ENCODE assay signal across 30 cellular contexts in genomic region chrX:16619024-16619423, GRCh38. TPM values are rescaled to one million over a fixed set of nuclear protein-coding genes. Genes with fewer than 3 reads are reported as not detected.
"Had no signal": no experiment of that assay in that cellular context is flagged by ENCODE, and none has a peak within 500 bp of the region (broad histone marks: within the 10 kb centered on the region; RNA-seq: fewer than 3 reads in every experiment).

No MANE protein-coding gene starts in this region.

- H3K36me3 ChIP-seq: suprapubic skin, thoracic aorta, thyroid gland, upper lobe of right lung, uterus, vagina had no signal

- FAIRE-seq: urothelium cell line had no signal

- H3K4me1 ChIP-seq: stomach, suprapubic skin, testis, thyroid gland, tibial artery, tibial nerve, upper lobe of left lung, upper lobe of right lung, uterus, vagina had no signal

- H3K9me3 ChIP-seq: stomach, suprapubic skin, testis, thoracic aorta, thyroid gland, tibial artery, tibial nerve, upper lobe of left lung, upper lobe of right lung, uterus, vagina had no signal

- H3K4me3 ChIP-seq: stomach, suprapubic skin, testis, thoracic aorta, thyroid gland, tibial artery, tibial nerve, upper lobe of left lung, upper lobe of right lung, uterus, vagina had no signal

- ATAC-seq: stimulated activated effector memory CD8-positive, alpha-beta T cell treated with anti-CD3 and anti-CD28 coated beads, Interleukin-12 subunit alpha, Interleukin-12 subunit beta, amount 100 ng/mL, for 72 hours; stimulated activated memory B cell treated with anti-CD40 and anti-IgM and Interleukin-4, amounts not matched to agents 10 μg/mL and 1 μg/mL and 100 μg/mL, for 72 hours; stimulated activated naive B cell treated with anti-CD40 and anti-IgM and Interleukin-4, amounts not matched to agents 10 μg/mL and 1 μg/mL and 100 μg/mL, for 72 hours; stimulated activated naive CD8-positive, alpha-beta T cell treated with anti-CD3 and anti-CD28 coated beads, Interleukin-15, amount 100 ng/mL, for 72 hours; stimulated activated naive CD8-positive, alpha-beta T cell treated with anti-CD3 and anti-CD28 coated beads, Interleukin-15, Interleukin-2, amounts not matched to agents 100 U/mL and 50 U/mL, for 24 hours; upper lobe of right lung had no signal

- H3K27ac ChIP-seq: stomach, suprapubic skin, testis, thoracic aorta, thyroid gland, tibial artery, tibial nerve, upper lobe of left lung, upper lobe of right lung, uterus, vagina had no signal

- DNase-seq: stimulated activated CD4-positive, alpha-beta T cell treated with anti-CD3 and anti-CD28 coated beads, Interleukin-2, amount 100 ng/mL, for 48 hours; stimulated activated CD4-positive, alpha-beta T cell treated with anti-CD3 and anti-CD28 coated beads, Interleukin-4, amount 100 ng/mL, for 1 hour; stimulated activated CD4-positive, alpha-beta T cell treated with anti-CD3 and anti-CD28 coated beads, Interleukin-4, amount 100 ng/mL, for 24 hours; stimulated activated CD4-positive, alpha-beta T cell treated with anti-CD3 and anti-CD28 coated beads, Interleukin-4, amount 100 ng/mL, for 4 hours; stimulated activated CD8-positive, alpha-beta memory T cell treated with anti-CD3 and anti-CD28 coated beads, Interleukin-4, amount 100 ng/mL, for 48 hours; stimulated activated naive B cell treated with anti-CD40 and anti-IgM and Interleukin-4, amounts not matched to agents 10 μg/mL and 1 μg/mL and 100 μg/mL, for 72 hours; stimulated activated naive CD4-positive, alpha-beta T cell; stimulated activated naive CD4-positive, alpha-beta T cell treated with Interleukin-2 at 50 U/mL for 16 hours; stimulated activated naive CD8-positive, alpha-beta T cell treated with anti-CD3 and anti-CD28 coated beads, Interleukin-15, amount 100 ng/mL, for 72 hours; stimulated activated naive CD8-positive, alpha-beta T cell treated with anti-CD3 and anti-CD28 coated beads, Interleukin-15, Interleukin-2, amounts not matched to agents 100 U/mL and 50 U/mL, for 24 hours; stomach; substantia nigra; testis; thyroid gland; tibial artery; trophoblast cell; upper lobe of left lung; upper lobe of right lung; uterus had no signal

- H3K27me3 ChIP-seq: suprapubic skin, testis, thyroid gland, tibial artery, tibial nerve, upper lobe of left lung, upper lobe of right lung, vagina had no signal

RNA-seq across cellular contexts. Expression of gene S100G, which starts 30.9 kb away (rescaled TPM):
- total RNA-seq: stomach, subcutaneous adipose tissue, suprapubic skin, temporal lobe, testis, thoracic aorta, thyroid gland, tibial nerve, upper lobe of right lung, ureter, urinary bladder, uterus, vagina had no signal
- polyA plus RNA-seq: stomach, urinary bladder had no signal
